Comparison of ENCODE assay signal across 27 cellular contexts in genomic region chr22:49690454-49690853, GRCh38.
"Had no signal": no experiment of that assay in that cellular context is flagged by ENCODE, and none has a peak within 500 bp of the region (broad histone marks: within the 10 kb centered on the region; RNA-seq: fewer than 3 reads in every experiment).

No MANE protein-coding gene starts in this region.

- H3K4me3 ChIP-seq: dorsolateral prefrontal cortex, esophagus squamous epithelium, gastroesophageal sphincter, heart left ventricle, right lobe of liver, stomach, suprapubic skin, tibial nerve had no signal

- H3K9me3 Mint-ChIP-seq: activated naive CD8-positive, alpha-beta T cell treated with anti-CD3 and anti-CD28 coated beads, Interleukin-2, amount 50 U/mL, for 24 hours; activated T-cell treated with anti-CD3 and anti-CD28 coated beads, Interleukin-2, amount 50 U/mL, for 72 hours; effector memory CD8-positive, alpha-beta T cell; memory B cell; stimulated activated effector memory CD8-positive, alpha-beta T cell treated with anti-CD3 and anti-CD28 coated beads, Interleukin-12 subunit alpha, Interleukin-12 subunit beta, amount 100 ng/mL, for 72 hours had no signal

- H3K36me3 ChIP-seq: esophagus squamous epithelium, gastroesophageal sphincter, heart left ventricle, right lobe of liver, stomach, suprapubic skin, tibial nerve had no signal

- H3K27ac Mint-ChIP-seq: activated naive CD8-positive, alpha-beta T cell treated with anti-CD3 and anti-CD28 coated beads, Interleukin-2, amount 50 U/mL, for 24 hours; activated T-cell treated with anti-CD3 and anti-CD28 coated beads, Interleukin-2, amount 50 U/mL, for 72 hours; brain; effector memory CD8-positive, alpha-beta T cell; memory B cell; stimulated activated effector memory CD8-positive, alpha-beta T cell treated with anti-CD3 and anti-CD28 coated beads, Interleukin-12 subunit alpha, Interleukin-12 subunit beta, amount 100 ng/mL, for 72 hours had no signal

- ATAC-seq: activated naive CD8-positive, alpha-beta T cell treated with anti-CD3 and anti-CD28 coated beads, Interleukin-2, amount 50 U/mL, for 24 hours; activated T-cell treated with anti-CD3 and anti-CD28 coated beads, Interleukin-2, amount 50 U/mL, for 72 hours; effector memory CD8-positive, alpha-beta T cell; gastroesophageal sphincter; heart left ventricle; left colon; stimulated activated effector memory CD8-positive, alpha-beta T cell treated with anti-CD3 and anti-CD28 coated beads, Interleukin-12 subunit alpha, Interleukin-12 subunit beta, amount 100 ng/mL, for 72 hours had no signal

- H3K27me3 ChIP-seq: right lobe of liver, tibial nerve had no signal

- FAIRE-seq: colon, keratinocyte, small intestine had no signal

- H3K4me3 Mint-ChIP-seq: activated naive CD8-positive, alpha-beta T cell treated with anti-CD3 and anti-CD28 coated beads, Interleukin-2, amount 50 U/mL, for 24 hours; activated T-cell treated with anti-CD3 and anti-CD28 coated beads, Interleukin-2, amount 50 U/mL, for 72 hours; brain; effector memory CD8-positive, alpha-beta T cell; memory B cell; stimulated activated effector memory CD8-positive, alpha-beta T cell treated with anti-CD3 and anti-CD28 coated beads, Interleukin-12 subunit alpha, Interleukin-12 subunit beta, amount 100 ng/mL, for 72 hours had no signal

- H3K9me3 ChIP-seq: esophagus squamous epithelium, right lobe of liver, suprapubic skin had no signal

- H3K36me3 Mint-ChIP-seq: brain; memory B cell; stimulated activated effector memory CD8-positive, alpha-beta T cell treated with anti-CD3 and anti-CD28 coated beads, Interleukin-12 subunit alpha, Interleukin-12 subunit beta, amount 100 ng/mL, for 72 hours had no signal

- H3K4me1 ChIP-seq: esophagus squamous epithelium, gastroesophageal sphincter, heart left ventricle, right lobe of liver, stomach, suprapubic skin, tibial nerve had no signal

- H3K27ac ChIP-seq: dorsolateral prefrontal cortex, esophagus squamous epithelium, gastroesophageal sphincter, heart left ventricle, right lobe of liver, stomach, suprapubic skin, tibial nerve had no signal

- H3K4me1 Mint-ChIP-seq: activated naive CD8-positive, alpha-beta T cell treated with anti-CD3 and anti-CD28 coated beads, Interleukin-2, amount 50 U/mL, for 24 hours; brain; memory B cell; stimulated activated effector memory CD8-positive, alpha-beta T cell treated with anti-CD3 and anti-CD28 coated beads, Interleukin-12 subunit alpha, Interleukin-12 subunit beta, amount 100 ng/mL, for 72 hours had no signal

- DNase-seq: activated CD4-positive, alpha-beta T cell treated with anti-CD3 and anti-CD28 coated beads for 4 hours; activated CD4-positive, alpha-beta T cell treated with anti-CD3 and anti-CD28 coated beads, Interleukin-2, amount 50 U/mL, for 48 hours; activated CD4-positive, CD25-positive, alpha-beta regulatory T cell; activated gamma-delta T cell; activated naive CD4-positive, alpha-beta T cell treated with anti-CD3 and anti-CD28 coated beads, Interleukin-2, amount 50 U/mL, for 16 hours; activated naive CD8-positive, alpha-beta T cell treated with anti-CD3 and anti-CD28 coated beads, Interleukin-2, amount 50 U/mL, for 24 hours; activated T-cell treated with anti-CD3 and anti-CD28 coated beads, Interleukin-2, amount 50 U/mL, for 72 hours; anterior cingulate cortex; caudate nucleus; dorsolateral prefrontal cortex; effector memory CD8-positive, alpha-beta T cell; esophagus squamous epithelium; heart left ventricle; left colon; nucleus accumbens; right lobe of liver; small intestine; stimulated activated CD4-positive, alpha-beta T cell treated with anti-CD3 and anti-CD28 coated beads, Interleukin-2, amount 100 ng/mL, for 24 hours had no signal
